8 cellular contexts compared by ENCODE assay signal in genomic region chr14:51650721-51651387, GRCh38. TPM values are rescaled to one million over a fixed set of nuclear protein-coding genes. Genes with fewer than 3 reads are reported as not detected.
DNase-seq lines count a peak whose midpoint lies in the region; ATAC-seq and TF ChIP-seq lines count a peak whose summit lies in the region.

No MANE protein-coding gene starts in this region.

- 2% methylated on average over 30 of the region's 30 CpGs for WGBS in heart right ventricle, 2 donors

- intact Hi-C loops in heart right ventricle (cut with DNase I) = loop anchor here in 9 of 10 donors (5.0 to 10.0 kb wide), 6 partner anchors 126 to 369 kb away; no protein-coding TSS in a partner anchor

- CTCF ChIA-PET in activated naive CD4-positive, alpha-beta T cell treated with anti-CD3 and anti-CD28 coated beads, Interleukin-2, amount 10 ng/mL, durations not matched to agents 7 days and 5 days (lab: Charles Lee) = no interaction called here

- H3K4me1 ChIP-seq in heart right ventricle (peaks cover 0 to 38% (median 11%) of the 10 kb centered on the region in 9 donors), rectal smooth muscle tissue (ENCODE audit: control insufficient read depth, insufficient read depth, low read length) (peaks cover 7% of the 10 kb centered on the region)

- no peaks in the 10 kb centered on the region for H3K36me3 ChIP-seq in heart right ventricle
- no peaks in the 10 kb centered on the region for H3K36me3 ChIP-seq in rectal smooth muscle tissue (ENCODE audit: control insufficient read depth, insufficient read depth, low read length)

- H3K36me3 Mint-ChIP-seq in activated naive CD4-positive, alpha-beta T cell treated with anti-CD3 and anti-CD28 coated beads, Interleukin-2, amount 10 ng/mL, durations not matched to agents 7 days and 5 days = no peaks in the 10 kb centered on the region
- H3K36me3 Mint-ChIP-seq in activated T-cell treated with anti-CD3 and anti-CD28 coated beads, Interleukin-2, amount 50 U/mL, for 72 hours (ENCODE audit: insufficient read depth in 2 of 2) = no peaks in the 10 kb centered on the region

- no peaks in the 10 kb centered on the region for H3K9me3 ChIP-seq in heart right ventricle

- H3K9me3 Mint-ChIP-seq in activated naive CD4-positive, alpha-beta T cell treated with anti-CD3 and anti-CD28 coated beads, Interleukin-2, amount 10 ng/mL, durations not matched to agents 7 days and 5 days = no peaks in the 10 kb centered on the region
- H3K9me3 Mint-ChIP-seq in activated T-cell treated with anti-CD3 and anti-CD28 coated beads, Interleukin-2, amount 50 U/mL, for 72 hours = no peaks in the 10 kb centered on the region

- peak overlapping the region; percentile 96 for H3K9ac ChIP-seq in rectal smooth muscle tissue (ENCODE audit: low read length)

- H3K4me3 ChIP-seq in heart right ventricle (peak overlapping the region; percentile 52 to 98 (median 88)), rectal smooth muscle tissue (ENCODE audit: low read length) (peak overlapping the region; percentile 97)

- peak overlapping the region; percentile 77 for H3K4me3 Mint-ChIP-seq in activated naive CD4-positive, alpha-beta T cell treated with anti-CD3 and anti-CD28 coated beads, Interleukin-2, amount 10 ng/mL, durations not matched to agents 7 days and 5 days
- peak overlapping the region; percentile 85 to 89 for H3K4me3 Mint-ChIP-seq in activated T-cell treated with anti-CD3 and anti-CD28 coated beads, Interleukin-2, amount 50 U/mL, for 72 hours

- H3K4me1 Mint-ChIP-seq in activated naive CD4-positive, alpha-beta T cell treated with anti-CD3 and anti-CD28 coated beads, Interleukin-2, amount 10 ng/mL, durations not matched to agents 7 days and 5 days = peaks cover 30% of the 10 kb centered on the region
- H3K4me1 Mint-ChIP-seq in activated T-cell treated with anti-CD3 and anti-CD28 coated beads, Interleukin-2, amount 50 U/mL, for 72 hours (ENCODE audit: low read depth) = peaks cover 33% of the 10 kb centered on the region

- peak overlapping the region; percentile 90 to 99 (median 97) for H3K27ac ChIP-seq in heart right ventricle
- H3K27ac ChIP-seq in rectal smooth muscle tissue (ENCODE audit: low read depth, low read length) = peak overlapping the region; percentile 99

- H3K27me3 Mint-ChIP-seq in activated naive CD4-positive, alpha-beta T cell treated with anti-CD3 and anti-CD28 coated beads, Interleukin-2, amount 10 ng/mL, durations not matched to agents 7 days and 5 days = peaks cover 28% of the 10 kb centered on the region
- no peaks in the 10 kb centered on the region for H3K27me3 Mint-ChIP-seq in activated T-cell treated with anti-CD3 and anti-CD28 coated beads, Interleukin-2, amount 50 U/mL, for 72 hours (ENCODE audit: low read depth)

- peak overlapping the region; percentile 82 for H3K27ac Mint-ChIP-seq in activated naive CD4-positive, alpha-beta T cell treated with anti-CD3 and anti-CD28 coated beads, Interleukin-2, amount 10 ng/mL, durations not matched to agents 7 days and 5 days
- H3K27ac Mint-ChIP-seq in activated T-cell treated with anti-CD3 and anti-CD28 coated beads, Interleukin-2, amount 50 U/mL, for 72 hours = no peak overlapping the region

- H3K27me3 ChIP-seq in heart right ventricle = peaks cover 0 to 26% (median 0%) of the 10 kb centered on the region in 7 donors
- H3K27me3 ChIP-seq in rectal smooth muscle tissue (ENCODE audit: control insufficient read depth, insufficient read depth, low read length) = no peaks in the 10 kb centered on the region

- no peak for ATAC-seq in activated T-cell treated with anti-CD3 and anti-CD28 coated beads, Interleukin-2, amount 50 U/mL, for 72 hours (replicated peaks in 1 of 2)
- ATAC-seq in heart right ventricle = peak in 1 of 8 donors; percentile 15

- TF ChIP-seq CTCF in heart right ventricle (IDR thresholded peaks at IDR 0.05) = no peak

- DNase-seq in activated naive CD4-positive, alpha-beta T cell treated with anti-CD3 and anti-CD28 coated beads, Interleukin-2, amount 10 ng/mL, durations not matched to agents 7 days and 5 days = no peak
- no peak for DNase-seq in activated naive CD4-positive, alpha-beta T cell (lab: John Stamatoyannopoulos, UW)
- no peak for DNase-seq in activated T-cell treated with anti-CD3 and anti-CD28 coated beads, Interleukin-2, amount 50 U/mL, for 72 hours
- DNase-seq in heart right ventricle = peak in 1 of 2 donors; percentile 16
- no peak for DNase-seq in AG20443 (ENCODE audit: low spot score)
- no peak for DNase-seq in effector CD4-positive, alpha-beta T cell
- no peak for DNase-seq in NCI-H524 treated with DMSO at 0.1 percent for 48 hours (lab: John Stamatoyannopoulos, UW)

RNA-seq across cellular contexts. Expression of gene FRMD6, which starts 0.9 kb away (rescaled TPM):
- 1 to 10 TPM; 6.5 to 7.7 TPM for total RNA-seq in activated T-cell treated with anti-CD3 and anti-CD28 coated beads, Interleukin-2, amount 50 U/mL, for 72 hours
- 10 to 100 TPM in 3 of 10 donors, 1 to 10 TPM in 7; 5.9 to 14.2 (median 6.9) TPM for total RNA-seq in heart right ventricle
- polyA plus RNA-seq in heart right ventricle = 1 to 10 TPM; 2.2 to 3.9 TPM
